25 cellular contexts compared by ENCODE assay signal in genomic region chr20:11180186-11180585, GRCh38.
A peak's percentile ranks its signal among the peaks of the same experiment; 100 is the strongest.
DNase-seq lines count a peak whose midpoint lies in the region; ATAC-seq, FAIRE-seq and TF ChIP-seq lines count a peak whose summit lies in the region.
"Had no signal": no experiment of that assay in that cellular context is flagged by ENCODE, and none has a peak within 500 bp of the region (broad histone marks: within the 10 kb centered on the region; RNA-seq: fewer than 3 reads in every experiment).

No MANE protein-coding gene starts in this region.

- H3K4me1 Mint-ChIP-seq in nephron progenitor cell: no peaks in the 10 kb centered on the region
- H3K4me1 Mint-ChIP-seq: CD4-positive, CD25-positive, alpha-beta regulatory T cell had no signal

- H3K9me3 ChIP-seq in HepG2 (ENCODE audit: low read length): no peaks in the 10 kb centered on the region
- no peaks in the 10 kb centered on the region for H3K9me3 ChIP-seq in right lobe of liver
- H3K9me3 ChIP-seq in keratinocyte (ENCODE audit: control insufficient read depth, low read depth, low read length): peaks cover 17% of the 10 kb centered on the region
- H3K9me3 ChIP-seq: SJSA1 had no signal

- no peak overlapping the region for H3K4me2 ChIP-seq in HepG2 (ENCODE audit: low read depth, low read length)
- no peak overlapping the region for H3K4me2 ChIP-seq in keratinocyte (ENCODE audit: control insufficient read depth, extremely low read depth, insufficient read depth, low read depth, low read length)
- H3K4me2 ChIP-seq: BLaER1, PC-9 had no signal

- H3K27me3 Mint-ChIP-seq in nephron progenitor cell (ENCODE audit: low read depth, poor library complexity): no peaks in the 10 kb centered on the region
- H3K27me3 Mint-ChIP-seq: CD4-positive, CD25-positive, alpha-beta regulatory T cell had no signal

- H3K27me3 ChIP-seq in HepG2 (ENCODE audit: control insufficient read depth in 1 of 2, insufficient read depth in 2 of 2, low read length in 2 of 2) (no peaks in the 10 kb centered on the region), right lobe of liver (no peaks in the 10 kb centered on the region), keratinocyte (ENCODE audit: control insufficient read depth, extremely low read depth, insufficient read depth, low read length) (no peaks in the 10 kb centered on the region)
- H3K27me3 ChIP-seq: BLaER1, SJSA1 had no signal

- no peaks in the 10 kb centered on the region for H4K20me1 ChIP-seq in HepG2 (ENCODE audit: insufficient read depth, low read length)
- H4K20me1 ChIP-seq in keratinocyte (ENCODE audit: control insufficient read depth, extremely low read depth, insufficient read depth, low read length): no peaks in the 10 kb centered on the region
- H4K20me1 ChIP-seq: BLaER1 had no signal

- dilution Hi-C loops in keratinocyte (cut with MboI; ENCODE audit: extremely low pct_ligation_motif_present, low sequenced_read_pairs): no loop called here

- POLR2A ChIA-PET in HepG2 (lab: Yijun Ruan, JAX): no interaction called here

- no peak overlapping the region for H3K4me3 ChIP-seq in HepG2 (replicated peaks in 1 of 3; ENCODE audit: insufficient read depth in 1 of 3, low read depth in 2 of 3, low read length in 3 of 3)
- H3K4me3 ChIP-seq in right lobe of liver: no peak overlapping the region
- no peak overlapping the region for H3K4me3 ChIP-seq in keratinocyte (ENCODE audit: control insufficient read depth in 2 of 3, extremely low read depth in 1 of 3, insufficient read depth in 2 of 3, low read depth in 1 of 3, low read length in 3 of 3)
- H3K4me3 ChIP-seq: BLaER1, PC-9, SJSA1 had no signal

- H3K4me3 Mint-ChIP-seq in nephron progenitor cell: no peak overlapping the region
- H3K4me3 Mint-ChIP-seq: CD4-positive, CD25-positive, alpha-beta regulatory T cell had no signal

- no peaks in the 10 kb centered on the region for H3K9me1 ChIP-seq in keratinocyte (ENCODE audit: control insufficient read depth, extremely low read depth, insufficient read depth, low read length)

- H3K9ac ChIP-seq in HepG2 (ENCODE audit: insufficient read depth, low read depth, low read length) (no peak overlapping the region), keratinocyte (ENCODE audit: control insufficient read depth, extremely low read depth, insufficient read depth, low read length) (no peak overlapping the region)
- H3K9ac ChIP-seq: BLaER1 had no signal

- no peak overlapping the region for H2AFZ ChIP-seq in HepG2 (ENCODE audit: low read length)
- no peak overlapping the region for H2AFZ ChIP-seq in keratinocyte (ENCODE audit: control insufficient read depth, low read length)
- H2AFZ ChIP-seq: PC-9 had no signal

- ATAC-seq in HepG2 (no peak), right lobe of liver (no peak)

- no TSS peak for BruUV-seq in HepG2 (replicated peaks; lab: Mats Ljungman, UMichigan)

- in situ Hi-C loops in HepG2 (cut with HindIII; ENCODE audit: extremely low pct_ligation_motif_present, low pct_unique_long_range_greater_than_20kb) (no loop called here), GM13976 (cut with MboI; ENCODE audit: low sequenced_read_pairs, unreplicated experiment) (no loop called here)

- H3K27ac Mint-ChIP-seq in nephron progenitor cell: no peak overlapping the region
- H3K27ac Mint-ChIP-seq: CD4-positive, CD25-positive, alpha-beta regulatory T cell had no signal

- CTCF ChIA-PET in HepG2 (lab: Yijun Ruan, JAX; ENCODE audit: low intra/inter-chr PET ratio, low total read pairs): no interaction called here

- TF ChIP-seq CTCF in HepG2 (CRISPR knock-in tag; IDR thresholded peaks at IDR 0.05): no peak
- no peak for TF ChIP-seq CTCF in right lobe of liver (IDR thresholded peaks at IDR 0.05)
- TF ChIP-seq CTCF in keratinocyte (optimal IDR thresholded peaks at IDR 0.05 in 1 of 3, IDR thresholded peaks at IDR 0.05 in 1 of 3, conservative IDR thresholded peaks at IDR 0.05 in 1 of 3; ENCODE audit: extremely low read depth in 1 of 3, insufficient read depth in 2 of 3, low read length in 3 of 3): no peak
- TF ChIP-seq CTCF in GM13976 (IDR thresholded peaks at IDR 0.05; ENCODE audit: borderline replicate concordance, control extremely low read depth, extremely low read depth, insufficient read depth, missing control alignments): no peak
- no peak for TF ChIP-seq CTCF in nephron progenitor cell (IDR thresholded peaks at IDR 0.05)

- DNase-seq in HepG2 (ENCODE audit: low spot score): peak; percentile 31
- no peak for DNase-seq in right lobe of liver
- peak; percentile 90 for DNase-seq in SW480 (ENCODE audit: low spot score)
- DNase-seq in keratinocyte (ENCODE audit: low read depth, low spot score): no peak
- DNase-seq in DMS 273 treated with DMSO at 0.1 percent for 48 hours (lab: John Stamatoyannopoulos, UW): no peak
- DNase-seq in GM13976 (ENCODE audit: low spot score): no peak
- DNase-seq in nephron progenitor cell: no peak
- DNase-seq: CD4-positive, CD25-positive, alpha-beta regulatory T cell; HCEC 1CT; KG1; NCI-H1048; NCI-H1417; NCI-H1694; NCI-H2029 treated with DMSO at 0.1 percent for 48 hours; NCI-H446 treated with DMSO at 0.1 percent for 48 hours; NCI-H526; NCI-H82; NK-92 treated with Interleukin-12 subunit alpha and Interleukin-12 subunit beta, amount 100 ng/mL, for 24 hours; PC-9; Right ventricle myocardium superior had no signal

- H3K4me1 ChIP-seq in HepG2 (ENCODE audit: insufficient read depth, low read length) (no peaks in the 10 kb centered on the region), right lobe of liver (no peaks in the 10 kb centered on the region), keratinocyte (ENCODE audit: control insufficient read depth, extremely low read depth, insufficient read depth, low read length) (peaks cover 21% of the 10 kb centered on the region)
- H3K4me1 ChIP-seq: BLaER1 had no signal

- no peak overlapping the region for H3K27ac ChIP-seq in HepG2 (ENCODE audit: extremely low read length, insufficient read depth, low read length)
- no peak overlapping the region for H3K27ac ChIP-seq in right lobe of liver
- peak overlapping the region; percentile 75 for H3K27ac ChIP-seq in keratinocyte (ENCODE audit: control insufficient read depth, insufficient read depth, low read length)
- H3K27ac ChIP-seq: BLaER1, SJSA1 had no signal

- TF ChIP-seq EP300 in HepG2 (IDR thresholded peaks at IDR 0.05; ENCODE audit: low read depth in 2 of 2, low read length in 2 of 2) (no peak), HepG2 (CRISPR knock-in tag; IDR thresholded peaks at IDR 0.05; ENCODE audit: borderline replicate concordance) (no peak)

- H3K79me2 ChIP-seq in HepG2 (ENCODE audit: insufficient read depth, low read length): no peaks in the 10 kb centered on the region
- no peaks in the 10 kb centered on the region for H3K79me2 ChIP-seq in keratinocyte (ENCODE audit: control insufficient read depth, insufficient read depth, low read length)

- H3K36me3 ChIP-seq in HepG2 (replicated peaks in 1 of 2; ENCODE audit: control insufficient read depth in 1 of 2, insufficient read depth in 2 of 2, low read length in 2 of 2) (no peaks in the 10 kb centered on the region), right lobe of liver (no peaks in the 10 kb centered on the region), keratinocyte (ENCODE audit: control insufficient read depth in 2 of 2, extremely low read depth in 1 of 2, insufficient read depth in 2 of 2, low read length in 2 of 2) (peaks cover 0 to 3% of the 10 kb centered on the region in 2 experiments)
- H3K36me3 ChIP-seq: BLaER1, SJSA1 had no signal

- peaks cover 5% of the 10 kb centered on the region for H3K36me3 Mint-ChIP-seq in nephron progenitor cell (ENCODE audit: low read depth)
- H3K36me3 Mint-ChIP-seq: CD4-positive, CD25-positive, alpha-beta regulatory T cell had no signal

- intact Hi-C loops in HepG2 (cut with micrococcal nuclease; ENCODE audit: unreplicated experiment): no loop called here
- intact Hi-C loops in right lobe of liver (cut with DNase I): no loop called here

- FAIRE-seq in HepG2 (lab: Jason Lieb, UNC) (no peak), keratinocyte (lab: Jason Lieb, UNC) (peak; percentile 71)
- FAIRE-seq: D721Med, G401.6, H1 had no signal

- no peak for TF ChIP-seq RAD21 in HepG2 (CRISPR knock-in tag; IDR thresholded peaks at IDR 0.05)

- TF ChIP-seq POLR2A in HepG2 (IDR thresholded peaks at IDR 0.05; ENCODE audit: insufficient read depth in 1 of 2, low read depth in 2 of 2, low read length in 2 of 2) (no peak), right lobe of liver (IDR thresholded peaks at IDR 0.05) (no peak)

- H3K9me3 Mint-ChIP-seq in nephron progenitor cell: peaks cover 30% of the 10 kb centered on the region

TF ChIP-seq in HepG2, 621 proteins besides CTCF, POLR2A, EP300 and RAD21 (continues in another document):
- TF ChIP-seq ZNF891 (CRISPR knock-in tag; IDR thresholded peaks at IDR 0.05): no peak
- TF ChIP-seq ZNF350 (CRISPR knock-in tag; IDR thresholded peaks at IDR 0.05; ENCODE audit: borderline replicate concordance, low read depth): no peak
- TF ChIP-seq CHCHD3 (CRISPR knock-in tag; IDR thresholded peaks at IDR 0.05): no peak
- no peak for TF ChIP-seq ARNTL (CRISPR knock-in tag; IDR thresholded peaks at IDR 0.05)
- TF ChIP-seq HDAC1 (CRISPR knock-in tag; IDR thresholded peaks at IDR 0.05): no peak
- TF ChIP-seq ZNF749 (CRISPR knock-in tag; IDR thresholded peaks at IDR 0.05; ENCODE audit: borderline replicate concordance): no peak
- TF ChIP-seq HHEX (CRISPR knock-in tag; IDR thresholded peaks at IDR 0.05): no peak
- no peak for TF ChIP-seq RFXAP (CRISPR knock-in tag; IDR thresholded peaks at IDR 0.05; ENCODE audit: borderline replicate concordance)
- TF ChIP-seq BCLAF1 (IDR thresholded peaks at IDR 0.05): no peak
- TF ChIP-seq PRMT3 (CRISPR knock-in tag; IDR thresholded peaks at IDR 0.05; ENCODE audit: borderline replicate concordance, low read depth): no peak
- TF ChIP-seq PHF8 (CRISPR knock-in tag; IDR thresholded peaks at IDR 0.05): no peak

Comparison
In these comparisons a context has a peak if more than half of its experiments do, and no peak if none do; other contexts are left out.
1. DNase-seq: peak in HepG2 (single experiment) and SW480 (single experiment); none in right lobe of liver (0 of 3), keratinocyte (single experiment), DMS 273 treated with DMSO at 0.1 percent for 48 hours (single experiment), GM13976 (single experiment) and nephron progenitor cell (single experiment).